8 cellular contexts compared by ENCODE assay signal in genomic region chr6:36596359-36596758, GRCh38. TPM values are rescaled to one million over a fixed set of nuclear protein-coding genes. Genes with fewer than 3 reads are reported as not detected.
DNase-seq lines count a peak whose midpoint lies in the region; ATAC-seq, FAIRE-seq and TF ChIP-seq lines count a peak whose summit lies in the region.

No MANE protein-coding gene starts in this region.

- no peak for TF ChIP-seq CTCF in PC-3 (conservative IDR thresholded peaks at IDR 0.05; ENCODE audit: low read depth, low read length)
- no peak for TF ChIP-seq CTCF in pancreas (IDR thresholded peaks at IDR 0.05)

- POLR2A ChIA-PET in PC-3 (lab: Charles Lee; ENCODE audit: unreplicated experiment) = no interaction called here

- H3K27me3 ChIP-seq in PC-3 (ENCODE audit: low read length) = no peaks in the 10 kb centered on the region
- H3K27me3 ChIP-seq in pancreas = no peaks in the 10 kb centered on the region

- H3K9ac ChIP-seq in ES-I3 (ENCODE audit: low read depth, low read length) = peak overlapping the region; percentile 100
- H3K9ac ChIP-seq in PC-3 (ENCODE audit: low read length) = peak overlapping the region; percentile 97

- intact Hi-C loops in PC-3 (cut with micrococcal nuclease) = loop anchor here (2.0 kb wide), 1 partner anchor 96 kb away; no protein-coding TSS in a partner anchor
- intact Hi-C loops in pancreas (cut with DNase I) = no loop called here

- DNase-seq in PC-3 (no peak), epithelial cell of prostate (ENCODE audit: low read depth, low spot score) (no peak), pancreas (no peak), GDM1 (lab: John Stamatoyannopoulos, UW) (no peak)

- peaks cover 15% of the 10 kb centered on the region; the same call in 1 of the 2 replicates for H3K4me1 ChIP-seq in ES-I3 (ENCODE audit: insufficient read depth, low read length)
- peaks cover 43% of the 10 kb centered on the region for H3K4me1 ChIP-seq in PC-3 (ENCODE audit: insufficient read depth, low read length)
- peaks cover 15 to 39% (median 38%) of the 10 kb centered on the region in 3 donors for H3K4me1 ChIP-seq in pancreas

- H3K27ac ChIP-seq in PC-3 (ENCODE audit: low read length) (no peak overlapping the region), epithelial cell of prostate (peak overlapping the region; percentile 95), pancreas (peak overlapping the region in 2 of 4 donors; percentile 97 to 99)

- peaks cover 77% of the 10 kb centered on the region for H3K79me2 ChIP-seq in PC-3 (ENCODE audit: low read length)

- H3K9me3 ChIP-seq in ES-I3 (ENCODE audit: control insufficient read depth, insufficient read depth, low read length) (no peaks in the 10 kb centered on the region), PC-3 (ENCODE audit: low read length) (no peaks in the 10 kb centered on the region), pancreas (no peaks in the 10 kb centered on the region)

- H3K9me2 ChIP-seq in PC-3 (replicated peaks; ENCODE audit: low read length) = no peaks in the 10 kb centered on the region

- peak overlapping the region; percentile 88 for H3K4me3 ChIP-seq in PC-3 (ENCODE audit: low read length)
- peak overlapping the region; percentile 38 to 81 (median 58) for H3K4me3 ChIP-seq in pancreas

- 1 to 2% methylated on average over 5 of the region's 5 CpGs for WGBS in pancreas, 2 donors

- FAIRE-seq in pancreas (lab: Jason Lieb, UNC) = no peak

- peaks cover 7% of the 10 kb centered on the region for H3F3A ChIP-seq in PC-3 (ENCODE audit: low read length, unreplicated experiment)

- no TSS peak for BruUV-seq in PC-3 (replicated peaks; lab: Mats Ljungman, UMichigan)

- ATAC-seq in PC-3 = no peak
- no peak for ATAC-seq in pancreas
- no peak for ATAC-seq in GM21723 (IDR thresholded peaks at IDR 0.05; ENCODE audit: unreplicated experiment)
- ATAC-seq in GM21619 (IDR thresholded peaks at IDR 0.05; ENCODE audit: unreplicated experiment) = no peak
- no peak for ATAC-seq in GM21390 (IDR thresholded peaks at IDR 0.05; ENCODE audit: unreplicated experiment)

- CTCF ChIA-PET in PC-3 (lab: Charles Lee) = no interaction called here

- H3K36me3 ChIP-seq in ES-I3 (ENCODE audit: insufficient read depth, low read length) (peaks cover 45% of the 10 kb centered on the region), PC-3 (ENCODE audit: low read depth, low read length) (peaks cover 67% of the 10 kb centered on the region), pancreas (peaks cover 5 to 47% (median 32%) of the 10 kb centered on the region in 3 donors)

- H4K20me1 ChIP-seq in PC-3 (ENCODE audit: low read length) = peaks cover 70% of the 10 kb centered on the region

- no peak overlapping the region for H2AFZ ChIP-seq in PC-3 (ENCODE audit: low read length)

- H3K4me2 ChIP-seq in PC-3 (ENCODE audit: low read length) = peak overlapping the region; percentile 89

RNA-seq across cellular contexts. Expression of gene SRSF3, which starts 2.2 kb away (rescaled TPM):
- total RNA-seq in PC-3 (2014; rRNA removed) (206 and 297 TPM in 2 replicates), pancreas (100 to 1,000 TPM in 4 of 6 donors, 10 to 100 TPM in 2; 60.5 to 122 (median 105) TPM)
- 100 to 1,000 TPM in 1 of 2 donors, 10 to 100 TPM in 1; 72.8 to 114 TPM for polyA plus RNA-seq in pancreas

RNA-seq across cellular contexts. Expression of gene STK38, which starts 49.1 kb away (rescaled TPM):
- total RNA-seq in PC-3 (2014; rRNA removed) (25.7 and 26.9 TPM in 2 replicates), pancreas (10 to 100 TPM in 2 of 6 donors, 1 to 10 TPM in 4; 4.7 to 18.4 (median 6.9) TPM)
- 10 to 100 TPM; 10.1 to 16.7 TPM for polyA plus RNA-seq in pancreas
